ENCODE assay signal across 1 cellular context in genomic region chr11:47158242-47158641, GRCh38.
TF ChIP-seq lines count a peak whose summit lies in the region.

No MANE protein-coding gene starts in this region.

TF ChIP-seq in endothelial cell of umbilical vein, 7 proteins besides CTCF, POLR2A, EP300 and RAD21:
- TF ChIP-seq JUN (IDR thresholded peaks at IDR 0.05; ENCODE audit: borderline replicate concordance, insufficient read depth, insufficient read length, low read depth) (no peak), MYC (IDR thresholded peaks at IDR 0.05; ENCODE audit: low read depth, low read length) (no peak), GATA2 (IDR thresholded peaks at IDR 0.05; ENCODE audit: insufficient read depth, insufficient read length, low read depth, low read length) (no peak), EZH2 (IDR thresholded peaks at IDR 0.05; ENCODE audit: borderline replicate concordance, low read depth, low read length, severe bottlenecking) (no peak), POLR2AphosphoS5 (IDR thresholded peaks at IDR 0.05; ENCODE audit: insufficient read depth, low read depth, low read length) (no peak), FOS (IDR thresholded peaks at IDR 0.05; ENCODE audit: borderline replicate concordance, insufficient read depth, low read length) (no peak), MAX (IDR thresholded peaks at IDR 0.05; ENCODE audit: insufficient read depth, insufficient read length) (no peak)
